2 cellular contexts compared by ENCODE assay signal in the genomic region with DNA sequence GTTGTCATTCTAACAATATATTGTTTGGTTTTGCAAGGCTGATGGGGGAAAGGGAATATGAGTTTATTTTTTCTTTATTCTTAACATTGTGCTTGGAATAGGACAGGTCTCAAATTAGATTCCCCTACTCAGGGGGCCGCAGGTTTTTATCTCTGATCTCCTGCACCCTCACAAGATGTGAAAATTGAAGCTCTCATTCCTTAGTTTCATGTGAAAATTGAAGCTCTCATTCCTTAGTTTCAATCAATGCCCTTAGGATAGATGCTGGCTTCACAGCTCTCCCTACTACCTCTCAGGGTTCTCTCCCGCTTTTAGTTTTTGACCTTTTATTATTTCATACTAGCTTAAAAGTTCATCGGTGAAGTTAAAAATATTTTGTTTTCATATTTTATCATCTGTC.
TF ChIP-seq lines count a peak whose summit lies in the region.

No MANE protein-coding gene starts in this region.

TF ChIP-seq in SK-N-SH, 30 proteins besides CTCF, POLR2A, EP300 and RAD21:
- TF ChIP-seq PBX3 (IDR thresholded peaks at IDR 0.05) = no peak
- no peak for TF ChIP-seq ZBTB33 (IDR thresholded peaks at IDR 0.05; ENCODE audit: borderline replicate concordance, low read depth)
- no peak for TF ChIP-seq TAF1 (IDR thresholded peaks at IDR 0.05; ENCODE audit: borderline replicate concordance, low read depth, low read length)
- TF ChIP-seq NFIC (IDR thresholded peaks at IDR 0.05; ENCODE audit: borderline replicate concordance) = no peak
- no peak for TF ChIP-seq USF2 (IDR thresholded peaks at IDR 0.05; ENCODE audit: borderline replicate concordance, low read depth, low read length)
- no peak for TF ChIP-seq SMC3 (IDR thresholded peaks at IDR 0.05; ENCODE audit: low read depth, low read length)
- TF ChIP-seq RCOR1 (IDR thresholded peaks at IDR 0.05; ENCODE audit: low read length) = no peak
- no peak for TF ChIP-seq REST (IDR thresholded peaks at IDR 0.05; ENCODE audit: low read depth, low read length)
- no peak for TF ChIP-seq YY1 (IDR thresholded peaks at IDR 0.05; ENCODE audit: low read depth)
- no peak for TF ChIP-seq GATA2 (CRISPR knock-in tag; IDR thresholded peaks at IDR 0.05)
- TF ChIP-seq TCF12 (IDR thresholded peaks at IDR 0.05) = no peak
- no peak for TF ChIP-seq MXI1 (IDR thresholded peaks at IDR 0.05; ENCODE audit: low read depth, low read length)
- no peak for TF ChIP-seq POLR2AphosphoS5 (IDR thresholded peaks at IDR 0.05; ENCODE audit: low read depth, low read length)
- TF ChIP-seq FOXJ3 (CRISPR knock-in tag; IDR thresholded peaks at IDR 0.05) = no peak

TF ChIP-seq in SK-N-SH treated with all-trans-retinoic acid at 6 μM for 48 hours, 23 proteins besides CTCF, POLR2A, EP300 and RAD21:
- TF ChIP-seq, protein P1, sequence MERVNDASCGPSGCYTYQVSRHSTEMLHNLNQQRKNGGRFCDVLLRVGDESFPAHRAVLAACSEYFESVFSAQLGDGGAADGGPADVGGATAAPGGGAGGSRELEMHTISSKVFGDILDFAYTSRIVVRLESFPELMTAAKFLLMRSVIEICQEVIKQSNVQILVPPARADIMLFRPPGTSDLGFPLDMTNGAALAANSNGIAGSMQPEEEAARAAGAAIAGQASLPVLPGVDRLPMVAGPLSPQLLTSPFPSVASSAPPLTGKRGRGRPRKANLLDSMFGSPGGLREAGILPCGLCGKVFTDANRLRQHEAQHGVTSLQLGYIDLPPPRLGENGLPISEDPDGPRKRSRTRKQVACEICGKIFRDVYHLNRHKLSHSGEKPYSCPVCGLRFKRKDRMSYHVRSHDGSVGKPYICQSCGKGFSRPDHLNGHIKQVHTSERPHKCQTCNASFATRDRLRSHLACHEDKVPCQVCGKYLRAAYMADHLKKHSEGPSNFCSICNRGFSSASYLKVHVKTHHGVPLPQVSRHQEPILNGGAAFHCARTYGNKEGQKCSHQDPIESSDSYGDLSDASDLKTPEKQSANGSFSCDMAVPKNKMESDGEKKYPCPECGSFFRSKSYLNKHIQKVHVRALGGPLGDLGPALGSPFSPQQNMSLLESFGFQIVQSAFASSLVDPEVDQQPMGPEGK (CRISPR knock-in tag; IDR thresholded peaks at IDR 0.05; ENCODE audit: borderline replicate concordance) = no peak
- TF ChIP-seq CSRNP3 (CRISPR knock-in tag; IDR thresholded peaks at IDR 0.05) (no peak), ZNF565 (CRISPR knock-in tag; conservative IDR thresholded peaks at IDR 0.05; ENCODE audit: low read depth) (no peak), OSR1 (CRISPR knock-in tag; IDR thresholded peaks at IDR 0.05) (no peak), GLIS3 (CRISPR knock-in tag; IDR thresholded peaks at IDR 0.05) (no peak), SNAI2 (CRISPR knock-in tag; IDR thresholded peaks at IDR 0.05) (no peak), TOX (CRISPR knock-in tag; IDR thresholded peaks at IDR 0.05; ENCODE audit: borderline replicate concordance) (no peak), RARB (CRISPR knock-in tag; IDR thresholded peaks at IDR 0.05) (no peak), ZNF8 (CRISPR knock-in tag; IDR thresholded peaks at IDR 0.05) (no peak), BACH2 (CRISPR knock-in tag; IDR thresholded peaks at IDR 0.05; ENCODE audit: borderline replicate concordance) (no peak)
- TF ChIP-seq, protein P2, sequence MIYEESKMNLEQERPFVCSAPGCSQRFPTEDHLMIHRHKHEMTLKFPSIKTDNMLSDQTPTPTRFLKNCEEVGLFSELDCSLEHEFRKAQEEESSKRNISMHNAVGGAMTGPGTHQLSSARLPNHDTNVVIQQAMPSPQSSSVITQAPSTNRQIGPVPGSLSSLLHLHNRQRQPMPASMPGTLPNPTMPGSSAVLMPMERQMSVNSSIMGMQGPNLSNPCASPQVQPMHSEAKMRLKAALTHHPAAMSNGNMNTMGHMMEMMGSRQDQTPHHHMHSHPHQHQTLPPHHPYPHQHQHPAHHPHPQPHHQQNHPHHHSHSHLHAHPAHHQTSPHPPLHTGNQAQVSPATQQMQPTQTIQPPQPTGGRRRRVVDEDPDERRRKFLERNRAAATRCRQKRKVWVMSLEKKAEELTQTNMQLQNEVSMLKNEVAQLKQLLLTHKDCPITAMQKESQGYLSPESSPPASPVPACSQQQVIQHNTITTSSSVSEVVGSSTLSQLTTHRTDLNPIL (CRISPR knock-in tag; IDR thresholded peaks at IDR 0.05; ENCODE audit: low read depth) = no peak
